Comparison of ENCODE assay signal across 30 cellular contexts in genomic region chr6:155306958-155307357, GRCh38. TPM values are rescaled to one million over a fixed set of nuclear protein-coding genes. Genes with fewer than 3 reads are reported as not detected.
"Had no signal": no experiment of that assay in that cellular context is flagged by ENCODE, and none has a peak within 500 bp of the region (broad histone marks: within the 10 kb centered on the region; RNA-seq: fewer than 3 reads in every experiment).

No MANE protein-coding gene starts in this region.

- ATAC-seq: body of pancreas, esophagus mucosa, left lung, SK-N-SH treated with all-trans-retinoic acid at 6 μM for 48 hours had no signal

- H3K27ac Mint-ChIP-seq: activated CD4-positive, alpha-beta memory T cell treated with anti-CD3 and anti-CD28 coated beads for 36 hours; dendritic cell treated with granulocyte-macrophage colony-stimulating factor and Interleukin-4, amounts not matched to agents 40 ng/mL and 50 ng/mL, for 4 days; progenitor cell of endocrine pancreas had no signal

- H3K9me3 Mint-ChIP-seq: activated CD4-positive, alpha-beta memory T cell treated with anti-CD3 and anti-CD28 coated beads for 36 hours; naive B cell had no signal

- H3K27me3 Mint-ChIP-seq: activated CD4-positive, alpha-beta memory T cell treated with anti-CD3 and anti-CD28 coated beads for 36 hours; dendritic cell treated with granulocyte-macrophage colony-stimulating factor and Interleukin-4, amounts not matched to agents 40 ng/mL and 50 ng/mL, for 4 days; naive B cell; progenitor cell of endocrine pancreas had no signal

- H3K4me3 Mint-ChIP-seq: activated CD4-positive, alpha-beta memory T cell treated with anti-CD3 and anti-CD28 coated beads for 36 hours; dendritic cell treated with granulocyte-macrophage colony-stimulating factor and Interleukin-4, amounts not matched to agents 40 ng/mL and 50 ng/mL, for 4 days; naive B cell had no signal

- DNase-seq: activated CD4-positive, alpha-beta memory T cell treated with anti-CD3 and anti-CD28 coated beads for 36 hours; activated CD4-positive, alpha-beta T cell treated with anti-CD3 and anti-CD28 coated beads for 1 hour; activated naive CD4-positive, alpha-beta T cell treated with Interleukin-2 at 50 U/mL for 16 hours; activated T-cell treated with anti-CD3 and anti-CD28 coated beads, Interleukin-2, amount 50 U/mL, for 1 hour; anterior cingulate cortex; body of pancreas; effector CD4-positive, alpha-beta T cell; foreskin melanocyte; kidney glomerular epithelial cell; left lung; naive B cell; retina; stimulated activated CD4-positive, alpha-beta T cell treated with anti-CD3 and anti-CD28 coated beads, Interleukin-2, amount 100 ng/mL, for 48 hours; stimulated activated CD8-positive, alpha-beta memory T cell treated with anti-CD3 and anti-CD28 coated beads, Interleukin-4, amount 100 ng/mL, for 48 hours; stimulated activated naive CD4-positive, alpha-beta T cell; WERI-Rb-1 had no signal

RNA-seq across cellular contexts. Expression of gene CLDN20, which starts 43.1 kb away (rescaled TPM):
- total RNA-seq: activated CD4-positive, alpha-beta memory T cell treated with anti-CD3 and anti-CD28 coated beads for 36 hours; body of pancreas; cardiac muscle cell; chondrocyte; endothelial cell of umbilical vein; esophagus mucosa; hepatocyte; left lung; lung; mesenteric fat pad; osteocyte; progenitor cell of endocrine pancreas; subcutaneous adipose tissue; T-helper 2 cell treated with Interferon-gamma antibody and Interleukin-4, amounts not matched to agents 100 ng/mL and 5 ng/mL, for 36 hours; upper lobe of left lung had no signal
